ENCODE assay signal across 5 cellular contexts in the genomic region with DNA sequence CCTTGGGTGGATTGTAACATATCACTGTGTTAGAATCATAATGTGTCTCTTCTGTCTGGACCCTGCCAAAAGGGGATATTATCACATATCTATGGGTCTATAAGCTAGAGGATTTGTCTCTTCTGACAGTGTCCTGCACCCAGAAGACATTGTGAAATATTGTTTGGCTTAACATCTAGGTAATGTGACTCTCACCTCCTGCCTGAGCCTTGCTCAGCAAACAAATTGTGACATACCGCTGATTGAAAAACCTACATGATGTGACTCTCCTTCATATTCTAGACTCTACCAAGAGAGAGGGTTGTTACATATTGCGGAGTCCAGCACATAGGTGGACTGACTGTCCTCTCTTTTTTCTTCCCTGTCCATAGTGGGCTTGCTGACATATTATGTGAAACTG. TPM values are rescaled to one million over a fixed set of nuclear protein-coding genes. Genes with fewer than 3 reads are reported as not detected.
"Had no signal": no experiment of that assay in that cellular context is flagged by ENCODE, and none has a peak within 500 bp of the region (broad histone marks: within the 10 kb centered on the region; RNA-seq: fewer than 3 reads in every experiment).

No MANE protein-coding gene starts in this region.

RNA-seq across cellular contexts. Expression of a gene that starts 13.0 kb away (rescaled TPM):
- total RNA-seq: HepG2, HT-29, HT1080, IMR-90, K562 had no signal
